7 cellular contexts compared by ENCODE assay signal in the genomic region with DNA sequence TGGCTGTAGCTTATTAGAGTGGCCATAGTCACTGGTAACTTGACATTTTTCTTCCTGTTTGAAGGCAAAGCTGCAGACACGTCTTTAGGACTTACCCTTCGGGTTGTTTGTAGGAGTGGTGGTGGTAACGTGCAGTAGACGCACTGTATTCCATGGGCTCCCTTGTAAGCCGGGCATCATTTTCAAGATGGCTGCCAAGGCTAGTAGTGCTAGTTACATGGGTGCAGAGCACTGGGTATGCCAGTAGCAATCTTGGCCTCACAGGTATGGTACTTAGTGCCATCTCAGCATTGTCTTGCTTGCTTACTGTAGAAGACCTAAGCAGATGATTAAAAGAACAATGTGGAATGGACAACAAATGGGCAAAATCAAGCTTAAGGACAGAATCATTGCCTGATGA. TPM values are rescaled to one million over a fixed set of nuclear protein-coding genes. Genes with fewer than 3 reads are reported as not detected.
DNase-seq lines count a peak whose midpoint lies in the region; ATAC-seq and TF ChIP-seq lines count a peak whose summit lies in the region.

No MANE protein-coding gene starts in this region.

- CTCF ChIA-PET in naive thymus-derived CD4-positive, alpha-beta T cell (lab: Charles Lee), result interaction anchor here (0.6 to 0.8 kb wide), 2 partner anchors 15 to 18 kb away, joined by 4 to 5 read pairs; no protein-coding TSS in a partner anchor

- H3K4me1 Mint-ChIP-seq in GM23338, result peaks cover 52% of the 10 kb centered on the region
- peaks cover 62 to 80% (median 76%) of the 10 kb centered on the region in 7 donors for H3K4me1 Mint-ChIP-seq in naive thymus-derived CD4-positive, alpha-beta T cell

- H2AFZ ChIP-seq in GM23338, result no peak overlapping the region
- H2AFZ ChIP-seq in OCI-LY1 (ENCODE audit: low read length), result no peak overlapping the region

- H3K27me3 Mint-ChIP-seq in GM23338 (ENCODE audit: insufficient read depth, low read depth, poor library complexity), result peaks cover 12% of the 10 kb centered on the region
- no peaks in the 10 kb centered on the region for H3K27me3 Mint-ChIP-seq in naive thymus-derived CD4-positive, alpha-beta T cell

- H3K27ac ChIP-seq in GM23338 (ENCODE audit: low read depth) (0 out of 2 replicates have a peak overlapping the region, but pooled peaks have one; percentile 60), OCI-LY1 (ENCODE audit: low read depth, low read length, poor library complexity, severe bottlenecking) (no peak overlapping the region), breast epithelium (no peak overlapping the region)
- H3K27ac ChIP-seq in naive thymus-derived CD4-positive, alpha-beta T cell (ENCODE audit: low read depth, low read length), result peak overlapping the region; percentile 73

- no peaks in the 10 kb centered on the region for H3K9me3 ChIP-seq in OCI-LY1 (ENCODE audit: low read length)
- H3K9me3 ChIP-seq in breast epithelium, result no peaks in the 10 kb centered on the region
- H3K9me3 ChIP-seq in naive thymus-derived CD4-positive, alpha-beta T cell (ENCODE audit: control insufficient read depth in 2 of 3, low read length in 3 of 3), result no peaks in the 10 kb centered on the region

- H3K4me1 ChIP-seq in GM23338 (ENCODE audit: insufficient read depth), result peaks cover 36% of the 10 kb centered on the region
- H3K4me1 ChIP-seq in OCI-LY1 (ENCODE audit: insufficient read depth, low read length, severe bottlenecking), result peaks cover 76% of the 10 kb centered on the region
- H3K4me1 ChIP-seq in breast epithelium, result peaks cover 7 to 15% of the 10 kb centered on the region in 2 donors
- peaks cover 55 to 61% of the 10 kb centered on the region in 2 donors for H3K4me1 ChIP-seq in naive thymus-derived CD4-positive, alpha-beta T cell (ENCODE audit: control insufficient read depth in 2 of 2, insufficient read depth in 2 of 2, low read length in 2 of 2)

- TF ChIP-seq CTCF in GM23338 (conservative IDR thresholded peaks at IDR 0.05; ENCODE audit: low read depth in 2 of 2), result no peak
- no peak for TF ChIP-seq CTCF in OCI-LY1 (IDR thresholded peaks at IDR 0.05; ENCODE audit: low read length)
- no peak for TF ChIP-seq CTCF in breast epithelium (IDR thresholded peaks at IDR 0.05)

- H3K79me2 ChIP-seq in GM23338 (replicated peaks; ENCODE audit: insufficient read depth), result peaks cover 79% of the 10 kb centered on the region
- peaks cover 63% of the 10 kb centered on the region for H3K79me2 ChIP-seq in OCI-LY1 (ENCODE audit: insufficient read depth, low read length)

- intact Hi-C loops in breast epithelium (cut with DNase I; ENCODE audit: low total_unique reads), result no loop called here
- intact Hi-C loops in naive thymus-derived CD4-positive, alpha-beta T cell (cut with micrococcal nuclease), result loop anchor here (5.0 to 10.0 kb wide), 3 partner anchors 107 to 1261 kb away; a partner anchor contains a TSS

- H3K27me3 ChIP-seq in GM23338 (ENCODE audit: insufficient read depth) (no peaks in the 10 kb centered on the region), OCI-LY1 (ENCODE audit: insufficient read depth, low read length) (no peaks in the 10 kb centered on the region), breast epithelium (no peaks in the 10 kb centered on the region)
- H3K27me3 ChIP-seq in naive thymus-derived CD4-positive, alpha-beta T cell (ENCODE audit: control insufficient read depth in 2 of 2, insufficient read depth in 2 of 2, low read length in 2 of 2), result no peaks in the 10 kb centered on the region

- ATAC-seq in GM23338 (peak; percentile 6; the same call in 2 of the 3 replicates), HG03108 (IDR thresholded peaks at IDR 0.05; ENCODE audit: unreplicated experiment) (no peak), GM18519 (IDR thresholded peaks at IDR 0.05; ENCODE audit: low FRiP score, unreplicated experiment) (no peak), HG03039 (IDR thresholded peaks at IDR 0.05; ENCODE audit: unreplicated experiment) (no peak)
- no peak for ATAC-seq in naive thymus-derived CD4-positive, alpha-beta T cell

- no peaks in the 10 kb centered on the region for H3F3A ChIP-seq in GM23338 (replicated peaks; ENCODE audit: low read depth)
- 0 out of 2 replicates have a peak, but pooled peaks cover 8% of the 10 kb centered on the region for H3F3A ChIP-seq in OCI-LY1 (ENCODE audit: insufficient read depth, low read length)

- H3K9ac ChIP-seq in OCI-LY1 (ENCODE audit: low read length), result peak overlapping the region; percentile 84

- H3K4me2 ChIP-seq in GM23338 (peak overlapping the region; percentile 92), OCI-LY1 (ENCODE audit: low read length) (peak overlapping the region; percentile 88)

- peak overlapping the region; percentile 85; the same call in 1 of the 2 replicates for H3K27ac Mint-ChIP-seq in GM23338
- peak overlapping the region; percentile 40 to 97 (median 93) for H3K27ac Mint-ChIP-seq in naive thymus-derived CD4-positive, alpha-beta T cell

- H3K9me3 Mint-ChIP-seq in GM23338, result peaks cover 3% of the 10 kb centered on the region; the same call in 2 of the 3 replicates
- peaks cover 0 to 2% (median 0%) of the 10 kb centered on the region in 11 donors for H3K9me3 Mint-ChIP-seq in naive thymus-derived CD4-positive, alpha-beta T cell

- H4K20me1 ChIP-seq in GM23338 (replicated peaks; ENCODE audit: insufficient read depth), result peaks cover 56% of the 10 kb centered on the region
- peaks cover 9% of the 10 kb centered on the region for H4K20me1 ChIP-seq in OCI-LY1 (ENCODE audit: insufficient read depth, low read length)

- peak overlapping the region; percentile 84 for H3K4me3 ChIP-seq in GM23338
- H3K4me3 ChIP-seq in OCI-LY1 (ENCODE audit: low read depth, low read length, poor library complexity, severe bottlenecking), result peak overlapping the region; percentile 76
- H3K4me3 ChIP-seq in breast epithelium, result peak overlapping the region in 2 of 3 donors; percentile 66 to 80
- H3K4me3 ChIP-seq in naive thymus-derived CD4-positive, alpha-beta T cell (ENCODE audit: low read length), result peak overlapping the region; percentile 56

- POLR2A ChIA-PET in naive thymus-derived CD4-positive, alpha-beta T cell (lab: Charles Lee), result interaction anchor here (0.9 to 4.8 kb wide), 11 partner anchors 9 to 240 kb away, joined by 3 to 85 read pairs (median 4); a partner anchor contains a TSS

- H3K36me3 Mint-ChIP-seq in GM23338 (ENCODE audit: low read depth), result peaks cover 51% of the 10 kb centered on the region
- H3K36me3 Mint-ChIP-seq in naive thymus-derived CD4-positive, alpha-beta T cell, result peaks cover 0 to 30% (median 15%) of the 10 kb centered on the region in 5 donors

- H3K9me2 ChIP-seq in GM23338 (ENCODE audit: insufficient read depth) (no peaks in the 10 kb centered on the region), OCI-LY1 (ENCODE audit: low read depth, low read length) (no peaks in the 10 kb centered on the region)

- DNase-seq in GM23338 (ENCODE audit: low spot score) (peak; percentile 39), breast epithelium (ENCODE audit: low spot score in 2 of 2) (no peak)
- DNase-seq in naive thymus-derived CD4-positive, alpha-beta T cell, result no peak

- TF ChIP-seq POLR2A in breast epithelium (IDR thresholded peaks at IDR 0.05), result no peak

- peaks cover 15% of the 10 kb centered on the region for H3K36me3 ChIP-seq in GM23338 (ENCODE audit: insufficient read depth)
- H3K36me3 ChIP-seq in OCI-LY1 (ENCODE audit: insufficient read depth, low read length), result peaks cover 62% of the 10 kb centered on the region
- H3K36me3 ChIP-seq in breast epithelium, result no peaks in the 10 kb centered on the region
- no peaks in the 10 kb centered on the region for H3K36me3 ChIP-seq in naive thymus-derived CD4-positive, alpha-beta T cell (ENCODE audit: control insufficient read depth in 2 of 3, insufficient read depth in 3 of 3, low read length in 3 of 3)

- H3K4me3 Mint-ChIP-seq in GM23338, result peak overlapping the region; percentile 95
- H3K4me3 Mint-ChIP-seq in naive thymus-derived CD4-positive, alpha-beta T cell, result peak overlapping the region; percentile 87 to 99 (median 96)

TF ChIP-seq in GM23338, 12 proteins besides CTCF, POLR2A, EP300 and RAD21 (continues in another document):
- TF ChIP-seq ZNF114 (CRISPR knock-in tag; IDR thresholded peaks at IDR 0.05) (no peak), JUNB (IDR thresholded peaks at IDR 0.05; ENCODE audit: unreplicated experiment) (no peak), CREB1 (CRISPR knock-in tag; IDR thresholded peaks at IDR 0.05; ENCODE audit: low read depth) (no peak), ZNF331 (CRISPR knock-in tag; IDR thresholded peaks at IDR 0.05; ENCODE audit: low read depth) (no peak), STAT1 (IDR thresholded peaks at IDR 0.05; ENCODE audit: unreplicated experiment) (no peak)
- TF ChIP-seq, protein P1, sequence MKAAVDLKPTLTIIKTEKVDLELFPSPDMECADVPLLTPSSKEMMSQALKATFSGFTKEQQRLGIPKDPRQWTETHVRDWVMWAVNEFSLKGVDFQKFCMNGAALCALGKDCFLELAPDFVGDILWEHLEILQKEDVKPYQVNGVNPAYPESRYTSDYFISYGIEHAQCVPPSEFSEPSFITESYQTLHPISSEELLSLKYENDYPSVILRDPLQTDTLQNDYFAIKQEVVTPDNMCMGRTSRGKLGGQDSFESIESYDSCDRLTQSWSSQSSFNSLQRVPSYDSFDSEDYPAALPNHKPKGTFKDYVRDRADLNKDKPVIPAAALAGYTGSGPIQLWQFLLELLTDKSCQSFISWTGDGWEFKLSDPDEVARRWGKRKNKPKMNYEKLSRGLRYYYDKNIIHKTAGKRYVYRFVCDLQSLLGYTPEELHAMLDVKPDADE (IDR thresholded peaks at IDR 0.05), result no peak

RNA-seq across cellular contexts. Expression of a gene that starts 1.9 kb away (rescaled TPM):
- total RNA-seq in GM23338 (2014; rRNA removed; shearing (Covaris generic)), result 1,206 and 1,282 TPM in 2 replicates
- 1,441 and 1,488 TPM in 2 replicates for polyA plus RNA-seq in GM23338 (2016; fragmentation: Nextera tagmentation; extraction: Ambion mirVana)
- 100 to 1,000 TPM; 332 to 694 (median 485) TPM for total RNA-seq in breast epithelium
- 100 to 1,000 TPM; 277 to 471 (median 287) TPM for total RNA-seq in naive thymus-derived CD4-positive, alpha-beta T cell
- 10 to 100 TPM; 66.6 to 71.2 TPM for polyA plus RNA-seq in naive thymus-derived CD4-positive, alpha-beta T cell

RNA-seq across cellular contexts. Expression of a gene that starts 25.9 kb away (rescaled TPM):
- 66.5 and 71.2 TPM in 2 replicates for total RNA-seq in GM23338 (2014; rRNA removed; shearing (Covaris generic))
- polyA plus RNA-seq in GM23338 (2016; fragmentation: Nextera tagmentation; extraction: Ambion mirVana), result 122 and 132 TPM in 2 replicates
- total RNA-seq in breast epithelium, result 10 to 100 TPM; 21.6 to 37.9 (median 24.6) TPM
- total RNA-seq in naive thymus-derived CD4-positive, alpha-beta T cell, result 10 to 100 TPM; 28.0 to 76.8 (median 40.7) TPM
- polyA plus RNA-seq in naive thymus-derived CD4-positive, alpha-beta T cell, result 10 to 100 TPM; 70.1 to 79.7 TPM

RNA-seq across cellular contexts. Expression of a gene that starts 55.9 kb away (rescaled TPM):
- total RNA-seq in GM23338 (2014; rRNA removed; shearing (Covaris generic)), result 10.8 and 12.8 TPM in 2 replicates
- polyA plus RNA-seq in GM23338 (2016; fragmentation: Nextera tagmentation; extraction: Ambion mirVana), result 2.3 and 2.6 TPM in 2 replicates
- total RNA-seq in breast epithelium, result 1 to 10 TPM in 2 of 3 donors, not detected in 1; 2.9 to 3.1 TPM
- not detected for total RNA-seq in naive thymus-derived CD4-positive, alpha-beta T cell
- polyA plus RNA-seq in naive thymus-derived CD4-positive, alpha-beta T cell, result not detected

Comparison
In these comparisons a context has a peak if more than half of its experiments do, and no peak if none do; other contexts are left out.
1. H3K27ac ChIP-seq: peak in GM23338 (single experiment) and naive thymus-derived CD4-positive, alpha-beta T cell (single experiment); none in OCI-LY1 (single experiment) and breast epithelium (0 of 2).
2. Peak in every context shown above with its lines, with median percentiles within 50 percentile points of each other: H3K4me3 ChIP-seq.